10 cellular contexts compared by ENCODE assay signal in the genomic region with DNA sequence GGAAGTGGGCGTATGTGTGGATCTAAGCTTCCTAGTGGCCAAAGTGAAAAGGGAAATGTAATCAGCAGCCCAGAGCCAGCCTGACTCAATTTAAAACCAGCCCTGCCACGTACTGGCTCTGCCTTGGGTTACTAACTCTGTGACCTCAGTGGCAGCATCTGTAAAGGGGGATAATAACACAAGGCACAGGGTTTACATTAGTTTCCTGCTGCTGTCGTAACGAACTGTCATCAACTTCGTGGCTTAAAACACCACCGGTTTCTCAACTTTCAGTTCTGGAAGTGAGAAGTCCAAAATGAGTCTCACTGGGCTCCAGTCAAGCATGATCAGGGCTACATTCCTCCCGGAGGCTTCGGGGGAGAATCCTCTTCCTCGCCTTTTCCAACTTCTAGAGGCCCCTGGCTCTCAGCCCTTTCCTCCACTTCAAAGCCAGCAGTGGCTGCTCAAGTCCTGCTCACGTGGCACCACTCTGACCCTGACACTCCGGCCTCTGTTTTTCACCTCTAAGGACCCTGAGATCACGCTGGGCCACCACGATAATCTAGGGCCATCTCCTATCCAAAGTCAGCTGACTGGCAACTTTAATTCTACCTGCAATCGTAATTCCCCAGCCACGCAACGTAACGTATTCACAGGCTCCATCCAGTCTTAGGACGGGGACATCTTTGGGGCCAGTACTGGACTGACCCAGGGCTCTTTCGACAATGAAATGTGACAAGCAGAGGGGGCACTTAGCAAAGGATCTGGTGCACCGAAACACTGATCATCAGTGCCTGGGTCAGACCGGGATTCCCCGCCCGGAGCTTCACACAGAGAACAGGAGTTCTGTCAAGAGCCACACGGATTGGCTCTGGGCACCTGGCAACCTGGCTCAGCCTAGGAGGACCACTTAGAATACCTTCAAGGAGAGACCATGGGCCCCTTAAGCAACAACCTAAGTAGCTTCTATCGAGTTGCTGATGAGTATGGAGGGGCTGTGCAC. TPM values are rescaled to one million over a fixed set of nuclear protein-coding genes. Genes with fewer than 3 reads are reported as not detected.
DNase-seq lines count a peak whose midpoint lies in the region; ATAC-seq and TF ChIP-seq lines count a peak whose summit lies in the region.
"Had no signal": no experiment of that assay in that cellular context is flagged by ENCODE, and none has a peak within 500 bp of the region (broad histone marks: within the 10 kb centered on the region; RNA-seq: fewer than 3 reads in every experiment).

No MANE protein-coding gene starts in this region.

- DNase-seq in heart left ventricle (peak in 1 of 5 donors; percentile 25), right atrium auricular region (ENCODE audit: low spot score) (no peak), left cardiac atrium (peak; percentile 17), type B pancreatic cell (ENCODE audit: extremely low spot score, unreplicated experiment) (no peak), ecto neural progenitor cell (ENCODE audit: low spot score) (no peak), NCI-H2107 (lab: John Stamatoyannopoulos, UW) (no peak)
- DNase-seq in activated CD4-positive, alpha-beta memory T cell treated with anti-CD3 and anti-CD28 coated beads, Interleukin-2, amount 10 ng/mL, durations not matched to agents 7 days and 5 days = peak; percentile 63
- DNase-seq: dermis blood vessel endothelial cell, PC-3 had no signal

- no peak for ATAC-seq in heart left ventricle
- ATAC-seq in left cardiac atrium = no peak
- no peak for ATAC-seq in HG02763 (IDR thresholded peaks at IDR 0.05; ENCODE audit: unreplicated experiment)
- ATAC-seq: PC-3 had no signal

- WGBS in heart left ventricle, 4 donors = 74 to 86% (median 82%) methylated on average over 25 of the region's 25 CpGs

- POLR2A ChIA-PET in activated CD4-positive, alpha-beta memory T cell treated with anti-CD3 and anti-CD28 coated beads, Interleukin-2, amount 10 ng/mL, durations not matched to agents 7 days and 5 days (lab: Charles Lee) = interaction anchor here (0.9 to 8.8 kb wide), 12 partner anchors 14 to 112 kb away, joined by 3 to 197 read pairs (median 3); a partner anchor contains a TSS

- peaks cover 0 to 58% (median 27%) of the 10 kb centered on the region in 12 donors for H3K4me1 ChIP-seq in heart left ventricle
- peaks cover 0 to 24% of the 10 kb centered on the region in 2 donors for H3K4me1 ChIP-seq in right atrium auricular region

- H3K27me3 ChIP-seq in heart left ventricle (no peaks in the 10 kb centered on the region), right atrium auricular region (no peaks in the 10 kb centered on the region)

- no peaks in the 10 kb centered on the region for H3K9me3 Mint-ChIP-seq in activated CD4-positive, alpha-beta memory T cell treated with anti-CD3 and anti-CD28 coated beads, Interleukin-2, amount 10 ng/mL, durations not matched to agents 7 days and 5 days
- H3K9me3 Mint-ChIP-seq in type B pancreatic cell = no peaks in the 10 kb centered on the region

- H3K4me3 Mint-ChIP-seq in activated CD4-positive, alpha-beta memory T cell treated with anti-CD3 and anti-CD28 coated beads, Interleukin-2, amount 10 ng/mL, durations not matched to agents 7 days and 5 days = no peak overlapping the region
- no peak overlapping the region for H3K4me3 Mint-ChIP-seq in type B pancreatic cell

- peaks cover 58% of the 10 kb centered on the region for H3K36me3 Mint-ChIP-seq in activated CD4-positive, alpha-beta memory T cell treated with anti-CD3 and anti-CD28 coated beads, Interleukin-2, amount 10 ng/mL, durations not matched to agents 7 days and 5 days (ENCODE audit: low read depth)
- peaks cover 3% of the 10 kb centered on the region for H3K36me3 Mint-ChIP-seq in type B pancreatic cell

- TF ChIP-seq CTCF in heart left ventricle (IDR thresholded peaks at IDR 0.05) (no peak), right atrium auricular region (IDR thresholded peaks at IDR 0.05) (no peak), type B pancreatic cell (conservative IDR thresholded peaks at IDR 0.05) (no peak)

- H3K36me3 ChIP-seq in heart left ventricle = peaks cover 0 to 84% (median 14%) of the 10 kb centered on the region in 9 donors
- no peaks in the 10 kb centered on the region for H3K36me3 ChIP-seq in right atrium auricular region

- H3K4me1 Mint-ChIP-seq in activated CD4-positive, alpha-beta memory T cell treated with anti-CD3 and anti-CD28 coated beads, Interleukin-2, amount 10 ng/mL, durations not matched to agents 7 days and 5 days = peaks cover 39% of the 10 kb centered on the region
- peaks cover 6% of the 10 kb centered on the region for H3K4me1 Mint-ChIP-seq in type B pancreatic cell (ENCODE audit: unreplicated experiment)

- CTCF ChIA-PET in activated CD4-positive, alpha-beta memory T cell treated with anti-CD3 and anti-CD28 coated beads, Interleukin-2, amount 10 ng/mL, durations not matched to agents 7 days and 5 days (lab: Charles Lee) = interaction anchor here (0.6 to 4.1 kb wide), 10 partner anchors 11 to 137 kb away, joined by 3 to 20 read pairs (median 4); a partner anchor contains a TSS

- intact Hi-C loops in heart left ventricle (cut with DNase I) = loop anchor here (1.0 to 10.0 kb wide), 9 partner anchors 61 to 311 kb away; no protein-coding TSS in a partner anchor
- intact Hi-C loops in left cardiac atrium (cut with DNase I) = loop anchor here (5.0 to 10.0 kb wide), 3 partner anchors 63 to 138 kb away; no protein-coding TSS in a partner anchor

- H3K27ac ChIP-seq in heart left ventricle (peak overlapping the region in 10 of 12 donors; percentile 37 to 69 (median 60)), right atrium auricular region (peak overlapping the region in 1 of 2 donors; percentile 26)

- no peaks in the 10 kb centered on the region for H3K27me3 Mint-ChIP-seq in activated CD4-positive, alpha-beta memory T cell treated with anti-CD3 and anti-CD28 coated beads, Interleukin-2, amount 10 ng/mL, durations not matched to agents 7 days and 5 days
- H3K27me3 Mint-ChIP-seq in type B pancreatic cell = no peaks in the 10 kb centered on the region

- TF ChIP-seq POLR2A in heart left ventricle (IDR thresholded peaks at IDR 0.05) = no peak

- H3K9me3 ChIP-seq in heart left ventricle (no peaks in the 10 kb centered on the region), right atrium auricular region (no peaks in the 10 kb centered on the region)

- peak overlapping the region; percentile 76 for H3K27ac Mint-ChIP-seq in activated CD4-positive, alpha-beta memory T cell treated with anti-CD3 and anti-CD28 coated beads, Interleukin-2, amount 10 ng/mL, durations not matched to agents 7 days and 5 days
- H3K27ac Mint-ChIP-seq in type B pancreatic cell = peak overlapping the region; percentile 12

- H3K4me3 ChIP-seq in heart left ventricle = no peak overlapping the region
- no peak overlapping the region for H3K4me3 ChIP-seq in right atrium auricular region

RNA-seq across cellular contexts. Expression of a gene that starts 14.5 kb away (rescaled TPM):
- total RNA-seq in heart left ventricle (100 to 1,000 TPM in 1 of 9 donors, 10 to 100 TPM in 8; 41.5 to 139 (median 71.4) TPM), right atrium auricular region (10 to 100 TPM in 1 of 2 donors, 1 to 10 TPM in 1; 7.5 to 41.3 TPM), left cardiac atrium (10 to 100 TPM; 24.9 to 32.0 TPM), type B pancreatic cell (ENCODE audit: low replicate concordance) (94.4 and 122 TPM in 2 replicates)
- polyA plus RNA-seq in heart left ventricle = 10 to 100 TPM; 31.2 to 50.1 TPM
- 100 to 1,000 TPM; 460 to 463 TPM for total RNA-seq in activated CD4-positive, alpha-beta memory T cell treated with anti-CD3 and anti-CD28 coated beads, Interleukin-2, amount 10 ng/mL, durations not matched to agents 7 days and 5 days

RNA-seq across cellular contexts. Expression of a gene that starts 16.5 kb away (rescaled TPM):
- 10 to 100 TPM in 1 of 9 donors, 1 to 10 TPM in 5, under 1 TPM in 3; 0.81 to 21.6 (median 1.1) TPM for total RNA-seq in heart left ventricle
- polyA plus RNA-seq in heart left ventricle = 1 to 10 TPM; 1.2 to 1.8 TPM
- total RNA-seq in right atrium auricular region = 1 to 10 TPM; 1.0 to 2.6 TPM
- 100 to 1,000 TPM; 316 to 334 TPM for total RNA-seq in activated CD4-positive, alpha-beta memory T cell treated with anti-CD3 and anti-CD28 coated beads, Interleukin-2, amount 10 ng/mL, durations not matched to agents 7 days and 5 days
- 1 to 10 TPM; 3.8 to 4.3 TPM for total RNA-seq in left cardiac atrium
- total RNA-seq in type B pancreatic cell (ENCODE audit: low replicate concordance) = 0.85 and 0.90 TPM in 2 replicates

RNA-seq across cellular contexts. Expression of a gene that starts 32.1 kb away (rescaled TPM):
- total RNA-seq in heart left ventricle (not detected), right atrium auricular region (not detected), left cardiac atrium (not detected), type B pancreatic cell (ENCODE audit: low replicate concordance) (not detected in 2 replicates)
- polyA plus RNA-seq in heart left ventricle = not detected
- total RNA-seq in activated CD4-positive, alpha-beta memory T cell treated with anti-CD3 and anti-CD28 coated beads, Interleukin-2, amount 10 ng/mL, durations not matched to agents 7 days and 5 days = not detected
- total RNA-seq: dermis blood vessel endothelial cell had no signal

RNA-seq across cellular contexts. Expression of a gene that starts 54.3 kb away (rescaled TPM):
- total RNA-seq in heart left ventricle (100 to 1,000 TPM in 7 of 9 donors, 10 to 100 TPM in 2; 99.5 to 268 (median 135) TPM), right atrium auricular region (100 to 1,000 TPM in 1 of 2 donors, 10 to 100 TPM in 1; 52.8 to 129 TPM), left cardiac atrium (10 to 100 TPM; 73.4 to 84.5 TPM), type B pancreatic cell (ENCODE audit: low replicate concordance) (64.1 and 179 TPM in 2 replicates)
- polyA plus RNA-seq in heart left ventricle = 100 to 1,000 TPM; 104 to 174 TPM
- total RNA-seq in activated CD4-positive, alpha-beta memory T cell treated with anti-CD3 and anti-CD28 coated beads, Interleukin-2, amount 10 ng/mL, durations not matched to agents 7 days and 5 days = 10 to 100 TPM; 63.6 to 64.0 TPM

Comparison
In these comparisons a context has a peak if more than half of its experiments do, and no peak if none do; other contexts are left out.
1. DNase-seq: peak in activated CD4-positive, alpha-beta memory T cell treated with anti-CD3 and anti-CD28 coated beads, Interleukin-2, amount 10 ng/mL, durations not matched to agents 7 days and 5 days (single experiment) and left cardiac atrium (single experiment); none in right atrium auricular region (single experiment), type B pancreatic cell (single experiment), ecto neural progenitor cell (single experiment) and NCI-H2107 (single experiment).
2. RNA of a gene that starts 16.5 kb away (total RNA-seq): 316 to 334 TPM in activated CD4-positive, alpha-beta memory T cell treated with anti-CD3 and anti-CD28 coated beads, Interleukin-2, amount 10 ng/mL, durations not matched to agents 7 days and 5 days; 3.8 to 4.3 TPM in left cardiac atrium, 1.0 to 2.6 TPM in right atrium auricular region, 0.81 to 21.6 TPM in heart left ventricle and 0.85 to 0.90 TPM in type B pancreatic cell; every median in the first group is over 10 times any median in the second.